Comparison of ENCODE assay signal across 9 cellular contexts in genomic region chr11:44067266-44067665, GRCh38. TPM values are rescaled to one million over a fixed set of nuclear protein-coding genes. Genes with fewer than 3 reads are reported as not detected.
DNase-seq lines count a peak whose midpoint lies in the region; ATAC-seq, FAIRE-seq and TF ChIP-seq lines count a peak whose summit lies in the region.
"Had no signal": no experiment of that assay in that cellular context is flagged by ENCODE, and none has a peak within 500 bp of the region (broad histone marks: within the 10 kb centered on the region; RNA-seq: fewer than 3 reads in every experiment).

No MANE protein-coding gene starts in this region.

- RAD21 ChIA-PET in HCT116 (lab: Charles Lee; ENCODE audit: low non-redundant PET in 1 of 2, low total read pairs in 2 of 2, uncharacterized antibody in 2 of 2, unreplicated experiment in 2 of 2): no interaction called here

- H4K20me1 ChIP-seq in HCT116 (ENCODE audit: insufficient read depth) (no peaks in the 10 kb centered on the region), endothelial cell of umbilical vein (replicated peaks; ENCODE audit: control insufficient read depth, extremely low read depth, insufficient read depth, low read length) (no peaks in the 10 kb centered on the region)

- TF ChIP-seq CTCF in HCT116 (IDR thresholded peaks at IDR 0.05 in 2 of 3, conservative IDR thresholded peaks at IDR 0.05 in 1 of 3; ENCODE audit: borderline replicate concordance in 1 of 3, insufficient read depth in 1 of 3, low read depth in 2 of 3, low read length in 2 of 3) (no peak), endothelial cell of umbilical vein (IDR thresholded peaks at IDR 0.05; ENCODE audit: extremely low read depth in 1 of 2, insufficient read depth in 1 of 2, low read depth in 1 of 2, low read length in 2 of 2) (no peak), spleen (IDR thresholded peaks at IDR 0.05 in 8 of 11, conservative IDR thresholded peaks at IDR 0.05 in 3 of 11) (no peak)

- no peaks in the 10 kb centered on the region for H3K9me2 ChIP-seq in HCT116 (ENCODE audit: insufficient read depth)

- no peak for ATAC-seq in HCT116

- TF ChIP-seq RAD21 in HCT116 (IDR thresholded peaks at IDR 0.05; ENCODE audit: low read depth): no peak

- H3K36me3 ChIP-seq in HCT116 (ENCODE audit: control insufficient read depth in 1 of 2, insufficient read depth in 2 of 2, low read length in 2 of 2) (no peaks in the 10 kb centered on the region), endothelial cell of umbilical vein (ENCODE audit: control insufficient read depth in 2 of 2, extremely low read depth in 1 of 2, insufficient read depth in 2 of 2, low read length in 2 of 2) (no peaks in the 10 kb centered on the region), spleen (peaks cover 0 to 29% (median 7%) of the 10 kb centered on the region in 6 donors)

- H3K9me1 ChIP-seq in endothelial cell of umbilical vein (replicated peaks; ENCODE audit: control insufficient read depth, extremely low read depth, insufficient read depth, low read length): no peaks in the 10 kb centered on the region

- no peak for DNase-seq in HCT116 (ENCODE audit: low read depth, low spot score)
- peak; percentile 23 for DNase-seq in SKM-1 treated with dmso at 0.1 percent for 144 hours (lab: John Stamatoyannopoulos, UW; ENCODE audit: unreplicated experiment)
- DNase-seq in endothelial cell of umbilical vein (ENCODE audit: low read depth, low spot score): no peak
- DNase-seq in spleen: no peak
- no peak for DNase-seq in ecto neural progenitor cell (ENCODE audit: low spot score)
- DNase-seq in NCI-H82 (lab: John Stamatoyannopoulos, UW): no peak
- no peak for DNase-seq in OCI-M2 (lab: John Stamatoyannopoulos, UW; ENCODE audit: unreplicated experiment)
- DNase-seq: dorsolateral prefrontal cortex had no signal

- H3K9ac ChIP-seq in HCT116 (ENCODE audit: low read length): no peak overlapping the region
- H3K9ac ChIP-seq in endothelial cell of umbilical vein (replicated peaks; ENCODE audit: extremely low read depth, insufficient read depth, low read length): peak overlapping the region; percentile 84

- TF ChIP-seq POLR2A in HCT116 (IDR thresholded peaks at IDR 0.05; ENCODE audit: borderline replicate concordance, extremely low read depth, insufficient read depth, insufficient read length) (no peak), endothelial cell of umbilical vein (IDR thresholded peaks at IDR 0.05; ENCODE audit: low read depth, low read length) (no peak), spleen (IDR thresholded peaks at IDR 0.05) (no peak)

- H3K27ac ChIP-seq in HCT116 (ENCODE audit: low read depth, low read length): peak overlapping the region; percentile 78
- H3K27ac ChIP-seq in endothelial cell of umbilical vein (ENCODE audit: insufficient read depth, low read depth, low read length): no peak overlapping the region
- H3K27ac ChIP-seq in spleen: peak overlapping the region in 5 of 8 donors; percentile 85 to 92 (median 90)

- no peaks in the 10 kb centered on the region for H3K9me3 ChIP-seq in HCT116 (ENCODE audit: control insufficient read depth in 1 of 2, insufficient read depth in 1 of 2, low read depth in 1 of 2, low read length in 2 of 2)
- no peaks in the 10 kb centered on the region for H3K9me3 ChIP-seq in endothelial cell of umbilical vein (replicated peaks; ENCODE audit: control insufficient read depth, insufficient read depth, low read length)
- H3K9me3 ChIP-seq in spleen: no peaks in the 10 kb centered on the region

- BruUV-seq in HCT116 (replicated peaks; lab: Mats Ljungman, UMichigan): no TSS peak
- BruUV-seq in endothelial cell of umbilical vein (replicated peaks; lab: Mats Ljungman, UMichigan): no TSS peak

- intact Hi-C loops in HCT116 (cut with micrococcal nuclease): no loop called here
- intact Hi-C loops in endothelial cell of umbilical vein (cut with micrococcal nuclease): no loop called here
- intact Hi-C loops in spleen (cut with DNase I; ENCODE audit: low total_unique reads): no loop called here

- CTCF ChIA-PET in HCT116 (lab: Charles Lee) (interaction anchor here (1.1 to 1.5 kb wide), 2 partner anchors 11 to 178 kb away, joined by 3 read pairs; no protein-coding TSS in a partner anchor), endothelial cell of umbilical vein (lab: Charles Lee) (interaction anchor here (0.9 to 1.9 kb wide), 4 partner anchors 10 to 177 kb away, joined by 3 to 20 read pairs (median 6); no protein-coding TSS in a partner anchor)

- FAIRE-seq in endothelial cell of umbilical vein (lab: Jason Lieb, UNC): no peak

- POLR2A ChIA-PET in HCT116 (lab: Charles Lee): interaction anchor here (0.9 kb wide), 1 partner anchor 26 kb away, joined by 3 read pairs; no protein-coding TSS in a partner anchor
- POLR2A ChIA-PET in endothelial cell of umbilical vein (lab: Charles Lee): no interaction called here

- H3K27me3 ChIP-seq in HCT116 (ENCODE audit: insufficient read depth, low read length) (no peaks in the 10 kb centered on the region), endothelial cell of umbilical vein (ENCODE audit: control insufficient read depth in 2 of 2, insufficient read depth in 2 of 2, low read length in 2 of 2) (peaks cover 0 to 4% of the 10 kb centered on the region in 2 experiments), spleen (replicated peaks in 1 of 7) (no peaks in the 10 kb centered on the region)
- H3K27me3 ChIP-seq: dorsolateral prefrontal cortex had no signal

- dilution Hi-C loops in endothelial cell of umbilical vein (cut with MboI; ENCODE audit: extremely low pct_ligation_motif_present, low sequenced_read_pairs): no loop called here

- H3K4me2 ChIP-seq in HCT116 (ENCODE audit: low read length) (peak overlapping the region; percentile 91), endothelial cell of umbilical vein (ENCODE audit: insufficient read depth, low read length) (peak overlapping the region; percentile 72)

- peak overlapping the region; percentile 60 to 72; a peak in 3 of 4 replicates for H3K4me3 ChIP-seq in HCT116 (replicated peaks in 1 of 2; ENCODE audit: low read depth in 1 of 2, low read length in 2 of 2)
- no peak overlapping the region for H3K4me3 ChIP-seq in endothelial cell of umbilical vein (replicated peaks in 1 of 3; ENCODE audit: insufficient read depth in 1 of 3, low read depth in 1 of 3, low read length in 3 of 3)
- H3K4me3 ChIP-seq in spleen: peak overlapping the region in 5 of 8 donors; percentile 54 to 94 (median 69)

- 24 to 64% (median 52%) methylated on average over 5 of the region's 5 CpGs for WGBS in spleen, 5 donors

- H3K4me1 ChIP-seq in HCT116 (ENCODE audit: control insufficient read depth in 1 of 2, insufficient read depth in 2 of 2, low read length in 2 of 2) (peaks cover 11 to 19% of the 10 kb centered on the region in 2 experiments), endothelial cell of umbilical vein (ENCODE audit: control insufficient read depth, extremely low read depth, insufficient read depth, low read length) (peaks cover 10% of the 10 kb centered on the region), spleen (peaks cover 10 to 27% (median 18%) of the 10 kb centered on the region in 6 donors)

- H2AFZ ChIP-seq in HCT116 (ENCODE audit: low read depth, low read length, poor library complexity, severe bottlenecking) (no peak overlapping the region), endothelial cell of umbilical vein (ENCODE audit: low read depth, low read length) (no peak overlapping the region)

- H3K79me2 ChIP-seq in HCT116 (ENCODE audit: insufficient read depth, low read length) (no peaks in the 10 kb centered on the region), endothelial cell of umbilical vein (ENCODE audit: control insufficient read depth, insufficient read depth, low read length) (no peaks in the 10 kb centered on the region)

TF ChIP-seq in HCT116, 20 proteins besides CTCF, POLR2A, EP300 and RAD21 (continues in another document):
- TF ChIP-seq EGR1 (IDR thresholded peaks at IDR 0.05; ENCODE audit: low read depth): no peak

RNA-seq across cellular contexts. Expression of gene ACCS, which starts 1.2 kb away (rescaled TPM):
- 13.2 TPM for total RNA-seq in HCT116 (2021; ENCODE audit: unreplicated experiment)
- polyA plus RNA-seq in HCT116 (2012): 5.7 and 7.8 TPM in 2 replicates
- 8.6 and 10.0 TPM in 2 replicates for total RNA-seq in endothelial cell of umbilical vein
- 18.8 and 22.7 TPM in 2 replicates for polyA plus RNA-seq in endothelial cell of umbilical vein
- polyA plus RNA-seq in endothelial cell of umbilical vein (2011; cell fraction: cytosol; rRNA removed): 4.2 and 8.3 TPM in 2 replicates
- polyA plus RNA-seq in endothelial cell of umbilical vein (2011; cell fraction: nucleus; rRNA removed): 249 and 285 TPM in 2 replicates
- polyA plus RNA-seq in endothelial cell of umbilical vein (2012): 6.9 TPM in 2 replicates
- 19.9 and 22.2 TPM in 2 replicates for polyA minus RNA-seq in endothelial cell of umbilical vein
- 2.2 TPM for polyA minus RNA-seq in endothelial cell of umbilical vein (2011; cell fraction: cytosol; rRNA and poly(A)+ RNA removed)
- polyA minus RNA-seq in endothelial cell of umbilical vein (2011; cell fraction: nucleus; rRNA and poly(A)+ RNA removed): 30.6 and 34.4 TPM in 2 replicates
- 10 to 100 TPM; 28.7 to 59.5 (median 44.8) TPM for total RNA-seq in spleen
- polyA plus RNA-seq in spleen: 10 to 100 TPM; 22.4 to 87.6 (median 60.3) TPM

RNA-seq across cellular contexts. Expression of gene ACCSL, which starts 19.5 kb away (rescaled TPM):
- total RNA-seq in HCT116 (2021; ENCODE audit: unreplicated experiment) (not detected), endothelial cell of umbilical vein (not detected in 2 replicates), spleen (under 1 TPM in 3 of 7 donors, not detected in 4; 0.19 to 0.23 (median 0.20) TPM)
- 0.05 and 0.14 TPM in 2 replicates for polyA plus RNA-seq in HCT116 (2012)
- polyA plus RNA-seq in endothelial cell of umbilical vein (not detected in 2 replicates), spleen (not detected)
- not detected in 2 replicates for polyA plus RNA-seq in endothelial cell of umbilical vein (2011; cell fraction: cytosol; rRNA removed)
- not detected in 2 replicates for polyA plus RNA-seq in endothelial cell of umbilical vein (2011; cell fraction: nucleus; rRNA removed)
- polyA plus RNA-seq in endothelial cell of umbilical vein (2012): not detected in 2 replicates
- polyA minus RNA-seq in endothelial cell of umbilical vein: not detected in 2 replicates
- polyA minus RNA-seq in endothelial cell of umbilical vein (2011; cell fraction: cytosol; rRNA and poly(A)+ RNA removed): not detected
- polyA minus RNA-seq in endothelial cell of umbilical vein (2011; cell fraction: nucleus; rRNA and poly(A)+ RNA removed): not detected in 2 replicates
- total RNA-seq: mesenteric fat pad had no signal

RNA-seq across cellular contexts. Expression of gene EXT2, which starts 28.2 kb away (rescaled TPM):
- total RNA-seq in HCT116 (2021; ENCODE audit: unreplicated experiment) (42.8 TPM), endothelial cell of umbilical vein (50.9 and 65.1 TPM in 2 replicates), spleen (10 to 100 TPM; 35.0 to 60.1 (median 45.0) TPM)
- polyA plus RNA-seq in HCT116 (2012): 29.5 and 33.8 TPM in 2 replicates
- polyA plus RNA-seq in endothelial cell of umbilical vein (54.9 and 60.3 TPM in 2 replicates), spleen (10 to 100 TPM in 2 of 3 donors, 1 to 10 TPM in 1; 10.0 to 17.1 (median 13.0) TPM)
- polyA plus RNA-seq in endothelial cell of umbilical vein (2011; cell fraction: cytosol; rRNA removed): 56.0 and 59.0 TPM in 2 replicates
- 48.7 and 51.7 TPM in 2 replicates for polyA plus RNA-seq in endothelial cell of umbilical vein (2011; cell fraction: nucleus; rRNA removed)
- 92.1 and 98.7 TPM in 2 replicates for polyA plus RNA-seq in endothelial cell of umbilical vein (2012)
- 104 and 110 TPM in 2 replicates for polyA minus RNA-seq in endothelial cell of umbilical vein
- 31.7 TPM for polyA minus RNA-seq in endothelial cell of umbilical vein (2011; cell fraction: cytosol; rRNA and poly(A)+ RNA removed)
- 57.8 and 61.4 TPM in 2 replicates for polyA minus RNA-seq in endothelial cell of umbilical vein (2011; cell fraction: nucleus; rRNA and poly(A)+ RNA removed)

Comparison
In these comparisons a context has a peak if more than half of its experiments do, and no peak if none do; other contexts are left out.
1. H3K4me3 ChIP-seq: peak in HCT116 (2 of 2) and spleen (5 of 8); none in endothelial cell of umbilical vein (0 of 3).